9 cellular contexts compared by ENCODE assay signal in the genomic region with DNA sequence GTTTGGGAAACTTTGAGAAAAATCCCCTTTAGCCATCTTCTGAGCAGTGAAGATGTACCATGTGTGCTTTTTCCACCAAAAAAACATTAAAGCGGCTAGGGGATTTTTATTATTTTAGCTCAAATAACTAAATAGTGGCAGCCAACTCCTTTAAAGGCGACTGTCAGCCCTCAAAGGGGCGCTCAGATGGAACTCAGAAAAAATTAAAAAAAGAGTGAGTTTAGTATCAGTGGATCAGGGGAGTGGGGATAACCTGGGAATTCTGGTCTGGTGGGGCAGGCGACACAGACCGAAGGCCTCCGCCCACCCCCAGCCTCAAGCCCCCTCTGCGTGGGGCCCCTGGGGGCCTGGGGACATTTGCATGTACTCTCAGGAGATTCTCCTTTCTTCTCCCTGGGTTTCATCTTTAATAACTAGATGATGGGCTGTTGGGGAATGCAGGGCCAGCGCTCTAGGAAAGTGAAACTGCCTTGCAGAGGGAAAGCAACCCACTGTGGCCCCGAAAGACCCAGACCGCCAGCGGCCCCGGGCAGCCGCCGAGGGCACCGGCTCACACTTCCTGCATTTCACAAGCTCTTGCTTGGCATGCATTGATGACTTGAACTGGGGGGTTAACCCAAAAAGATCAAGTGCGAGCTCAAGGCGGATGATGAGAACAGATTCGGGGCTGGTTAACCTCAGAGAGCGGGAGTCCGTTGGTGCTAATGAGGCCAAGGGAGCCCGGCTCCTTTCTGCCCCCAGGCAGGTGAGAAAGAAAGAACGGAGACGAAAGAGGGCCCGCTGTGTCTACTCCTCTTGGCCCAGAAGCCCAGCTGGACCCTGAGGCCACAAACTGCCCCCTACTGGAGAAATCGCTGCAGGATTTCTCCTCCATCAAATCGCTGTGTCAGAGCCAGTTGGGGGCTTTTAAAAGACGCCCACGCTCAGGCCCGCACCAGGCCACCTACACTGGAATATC. TPM values are rescaled to one million over a fixed set of nuclear protein-coding genes. Genes with fewer than 3 reads are reported as not detected.
DNase-seq lines count a peak whose midpoint lies in the region; ATAC-seq and TF ChIP-seq lines count a peak whose summit lies in the region.
"Had no signal": no experiment of that assay in that cellular context is flagged by ENCODE, and none has a peak within 500 bp of the region (broad histone marks: within the 10 kb centered on the region; RNA-seq: fewer than 3 reads in every experiment).

No MANE protein-coding gene starts in this region.

- DNase-seq in AML-193 (lab: John Stamatoyannopoulos, UW) (peak; percentile 77 to 82), foreskin melanocyte (peak; percentile 18), RWPE1 (ENCODE audit: low spot score) (no peak), NCI-H774 (lab: John Stamatoyannopoulos, UW) (no peak)
- peak; percentile 61 for DNase-seq in activated CD8-positive, alpha-beta T cell treated with anti-CD3 and anti-CD28 coated beads, Interleukin-2, amount 10 ng/mL, durations not matched to agents 7 days and 5 days
- DNase-seq in stimulated activated CD4-positive, alpha-beta T cell treated with anti-CD3 and anti-CD28 coated beads, Interleukin-1b, Interleukin-23, amount 100 ng/mL, for 48 hours = peak; percentile 48

- peaks cover 11% of the 10 kb centered on the region for H3K36me3 Mint-ChIP-seq in activated CD8-positive, alpha-beta T cell treated with anti-CD3 and anti-CD28 coated beads, Interleukin-2, amount 10 ng/mL, durations not matched to agents 7 days and 5 days (ENCODE audit: low read depth)

- peaks cover 20% of the 10 kb centered on the region for H3K9me3 Mint-ChIP-seq in activated CD8-positive, alpha-beta T cell treated with anti-CD3 and anti-CD28 coated beads, Interleukin-2, amount 10 ng/mL, durations not matched to agents 7 days and 5 days (ENCODE audit: insufficient read depth)

- ATAC-seq in GM19351 (IDR thresholded peaks at IDR 0.05; ENCODE audit: unreplicated experiment) (peak; percentile 36), HG03460 (IDR thresholded peaks at IDR 0.05; ENCODE audit: unreplicated experiment) (peak; percentile 55)
- peak; percentile 77 for ATAC-seq in activated CD8-positive, alpha-beta T cell treated with anti-CD3 and anti-CD28 coated beads, Interleukin-2, amount 10 ng/mL, durations not matched to agents 7 days and 5 days

- POLR2A ChIA-PET in activated CD8-positive, alpha-beta T cell treated with anti-CD3 and anti-CD28 coated beads, Interleukin-2, amount 10 ng/mL, durations not matched to agents 7 days and 5 days (lab: Charles Lee) = interaction anchor here (0.7 to 1.7 kb wide), 6 partner anchors 8 to 399 kb away, joined by 3 to 5 read pairs (median 4); no protein-coding TSS in a partner anchor
- POLR2A ChIA-PET in RWPE1 (lab: Yijun Ruan, JAX; ENCODE audit: low non-redundant PET) = no interaction called here

- CTCF ChIA-PET in activated CD8-positive, alpha-beta T cell treated with anti-CD3 and anti-CD28 coated beads, Interleukin-2, amount 10 ng/mL, durations not matched to agents 7 days and 5 days (lab: Charles Lee) = interaction anchor here (0.8 to 2.7 kb wide), 21 partner anchors 8 to 205 kb away, joined by 3 to 20 read pairs (median 4); no protein-coding TSS in a partner anchor
- CTCF ChIA-PET in RWPE1 (lab: Yijun Ruan, JAX) = no interaction called here

- peaks cover 36% of the 10 kb centered on the region for H3K4me1 Mint-ChIP-seq in activated CD8-positive, alpha-beta T cell treated with anti-CD3 and anti-CD28 coated beads, Interleukin-2, amount 10 ng/mL, durations not matched to agents 7 days and 5 days (ENCODE audit: low read depth)

- no peak overlapping the region for H3K27ac ChIP-seq in RWPE1
- H3K27ac ChIP-seq: epithelial cell of prostate had no signal

- TF ChIP-seq CTCF in RWPE1 (conservative IDR thresholded peaks at IDR 0.05; ENCODE audit: low read depth) = no peak

- H3K27ac Mint-ChIP-seq in activated CD8-positive, alpha-beta T cell treated with anti-CD3 and anti-CD28 coated beads, Interleukin-2, amount 10 ng/mL, durations not matched to agents 7 days and 5 days = peak overlapping the region; percentile 95

- H3K27me3 Mint-ChIP-seq in activated CD8-positive, alpha-beta T cell treated with anti-CD3 and anti-CD28 coated beads, Interleukin-2, amount 10 ng/mL, durations not matched to agents 7 days and 5 days (ENCODE audit: low read depth) = no peaks in the 10 kb centered on the region

- peak overlapping the region; percentile 79 for H3K4me3 Mint-ChIP-seq in activated CD8-positive, alpha-beta T cell treated with anti-CD3 and anti-CD28 coated beads, Interleukin-2, amount 10 ng/mL, durations not matched to agents 7 days and 5 days

RNA-seq across cellular contexts. Expression of gene BATF, which starts 7.3 kb away (rescaled TPM):
- total RNA-seq in activated CD8-positive, alpha-beta T cell treated with anti-CD3 and anti-CD28 coated beads, Interleukin-2, amount 10 ng/mL, durations not matched to agents 7 days and 5 days = 10 to 100 TPM; 41.3 to 41.6 TPM

Comparison
In these comparisons a context has a peak if more than half of its experiments do, and no peak if none do; other contexts are left out.
1. DNase-seq: peak in AML-193 (2 of 2), activated CD8-positive, alpha-beta T cell treated with anti-CD3 and anti-CD28 coated beads, Interleukin-2, amount 10 ng/mL, durations not matched to agents 7 days and 5 days (single experiment), foreskin melanocyte (single experiment) and stimulated activated CD4-positive, alpha-beta T cell treated with anti-CD3 and anti-CD28 coated beads, Interleukin-1b, Interleukin-23, amount 100 ng/mL, for 48 hours (single experiment); none in RWPE1 (single experiment) and NCI-H774 (single experiment).
2. Peak in every context shown above with its lines, with median percentiles within 50 percentile points of each other: ATAC-seq.